In the genomic region with DNA sequence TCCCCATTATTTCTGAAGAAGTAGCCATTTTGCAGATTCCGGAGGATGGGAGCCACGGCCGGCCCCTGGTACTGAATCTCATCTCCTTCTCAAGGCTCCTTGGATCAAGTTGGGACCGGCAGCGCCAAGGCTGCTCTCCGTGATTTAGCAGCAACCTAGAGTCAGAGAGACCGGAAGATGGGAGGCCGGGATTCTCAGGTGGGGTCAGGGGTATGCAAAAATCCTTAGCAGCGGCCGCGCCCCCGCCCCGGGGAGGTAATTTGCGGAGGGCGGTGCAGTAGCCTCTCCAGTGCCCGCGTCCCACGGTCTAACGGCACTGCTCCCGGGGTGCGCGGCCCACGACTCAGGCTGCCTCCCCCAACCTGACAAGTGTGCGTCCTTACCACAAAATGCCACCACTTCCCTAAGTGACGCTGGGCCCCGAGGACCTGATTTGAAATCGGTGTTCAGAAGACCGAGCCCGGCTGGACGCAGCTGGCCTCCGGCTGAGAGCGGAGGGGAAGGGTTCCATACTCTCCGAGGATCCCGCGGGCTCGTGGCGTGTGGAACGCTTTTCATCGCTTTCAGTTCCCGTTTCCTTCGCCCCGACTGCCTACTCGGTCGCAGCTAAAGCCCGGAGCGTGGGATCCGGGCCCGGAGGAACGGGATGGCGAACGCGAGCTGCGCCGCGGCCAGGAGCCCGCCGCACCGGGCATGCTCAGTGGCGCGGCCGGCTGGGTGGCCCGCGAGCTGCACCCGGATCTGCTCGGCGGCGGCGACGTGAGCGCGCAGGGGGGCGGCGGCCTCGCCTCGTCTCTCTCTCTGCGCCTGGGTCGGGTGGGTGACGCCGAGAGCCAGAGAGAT, we compare ENCODE assay signal across 8 cellular contexts. TPM values are rescaled to one million over a fixed set of nuclear protein-coding genes. Genes with fewer than 3 reads are reported as not detected.
DNase-seq lines count a peak whose midpoint lies in the region; ATAC-seq and TF ChIP-seq lines count a peak whose summit lies in the region.

A gene with protein sequence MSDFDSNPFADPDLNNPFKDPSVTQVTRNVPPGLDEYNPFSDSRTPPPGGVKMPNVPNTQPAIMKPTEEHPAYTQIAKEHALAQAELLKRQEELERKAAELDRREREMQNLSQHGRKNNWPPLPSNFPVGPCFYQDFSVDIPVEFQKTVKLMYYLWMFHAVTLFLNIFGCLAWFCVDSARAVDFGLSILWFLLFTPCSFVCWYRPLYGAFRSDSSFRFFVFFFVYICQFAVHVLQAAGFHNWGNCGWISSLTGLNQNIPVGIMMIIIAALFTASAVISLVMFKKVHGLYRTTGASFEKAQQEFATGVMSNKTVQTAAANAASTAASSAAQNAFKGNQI (plus strand): TSS at position 787 of the 843 bp plus-strand sequence. CDS start 55 bp downstream, at position 842.

- H3K27me3 ChIP-seq in PC-9 (ENCODE audit: insufficient read depth, low read depth) (no peaks in the 10 kb centered on the region), muscle layer of duodenum (ENCODE audit: low read depth, low read length) (no peaks in the 10 kb centered on the region)

- CTCF ChIA-PET in PC-9 (lab: Charles Lee) = interaction anchor here (1.8 kb wide), 1 partner anchor 65 kb away, joined by 4 read pairs; the partner anchor contains the start of gene AP3B1

- H3K9me2 ChIP-seq in PC-9 (ENCODE audit: insufficient read depth) = no peaks in the 10 kb centered on the region

- H3K4me2 ChIP-seq in PC-9 = peak within 1 kb of the TSS; percentile 87

- H3K4me1 Mint-ChIP-seq in activated T-cell treated with anti-CD3 and anti-CD28 coated beads, Interleukin-2, amount 50 U/mL, for 24 hours (ENCODE audit: low read depth) = peaks cover 44% of the 10 kb centered on the region

- peak; percentile 21; the same call in 1 of the 2 replicates for TF ChIP-seq CTCF in PC-9 (conservative IDR thresholded peaks at IDR 0.05)

- ATAC-seq in GM21576 (IDR thresholded peaks at IDR 0.05; ENCODE audit: unreplicated experiment) (peak; percentile 76), esophagus mucosa (peak; percentile 99)

- no peak; the same call in 1 of the 2 replicates for TF ChIP-seq RAD21 in Ishikawa (IDR thresholded peaks at IDR 0.05; ENCODE audit: low read depth)

- peak within 1 kb of the TSS; percentile 99 for H3K27ac Mint-ChIP-seq in activated T-cell treated with anti-CD3 and anti-CD28 coated beads, Interleukin-2, amount 50 U/mL, for 24 hours

- peak within 1 kb of the TSS; percentile 95 for H3K4me3 Mint-ChIP-seq in activated T-cell treated with anti-CD3 and anti-CD28 coated beads, Interleukin-2, amount 50 U/mL, for 24 hours

- peaks cover 4% of the 10 kb centered on the region; the same call in 1 of the 2 replicates for H4K20me1 ChIP-seq in PC-9 (ENCODE audit: insufficient read depth)

- H3K9me3 ChIP-seq in PC-9 (ENCODE audit: insufficient read depth, low read depth) (no peaks in the 10 kb centered on the region), muscle layer of duodenum (ENCODE audit: control insufficient read depth in 1 of 2, low read length in 2 of 2) (no peaks in the 10 kb centered on the region)

- peaks cover 53% of the 10 kb centered on the region for H3K79me2 ChIP-seq in PC-9 (ENCODE audit: low read depth)

- TSS peak; percentile 56 for BruUV-seq in PC-9 (replicated peaks; lab: Mats Ljungman, UMichigan)

- intact Hi-C loops in PC-9 (cut with micrococcal nuclease; ENCODE audit: unreplicated experiment) = loop anchor here (1.0 kb wide), 1 partner anchor 66 kb away; the partner anchor contains the start of gene AP3B1

- POLR2A ChIA-PET in PC-9 (lab: Charles Lee; ENCODE audit: unreplicated experiment) = interaction anchor here (0.6 to 0.8 kb wide), 3 partner anchors 65 to 876 kb away, joined by 3 to 8 read pairs (median 5); partner anchors contain the start of genes AP3B1 and JMY

- TF ChIP-seq EP300 in Ishikawa (IDR thresholded peaks at IDR 0.05; ENCODE audit: borderline replicate concordance) = no peak

- peaks cover 12% of the 10 kb centered on the region for H3K4me1 ChIP-seq in PC-9 (replicated peaks; ENCODE audit: insufficient read depth)
- H3K4me1 ChIP-seq in muscle layer of duodenum (ENCODE audit: control insufficient read depth in 1 of 2, insufficient read depth in 2 of 2, low read length in 2 of 2) = peaks cover 6 to 20% of the 10 kb centered on the region in 2 donors

- H3K9me3 Mint-ChIP-seq in activated T-cell treated with anti-CD3 and anti-CD28 coated beads, Interleukin-2, amount 50 U/mL, for 24 hours = no peaks in the 10 kb centered on the region

- H3K36me3 ChIP-seq in PC-9 (ENCODE audit: low read depth) (no peaks in the 10 kb centered on the region), muscle layer of duodenum (ENCODE audit: control insufficient read depth in 1 of 2, insufficient read depth in 2 of 2, low read length in 2 of 2) (peaks cover 0 to 4% of the 10 kb centered on the region in 2 donors)

- peak; percentile 86 for DNase-seq in DMS53 treated with DMSO at 0.1 percent for 48 hours (lab: John Stamatoyannopoulos, UW; ENCODE audit: unreplicated experiment)
- DNase-seq in PC-9 = peak; percentile 81 to 95
- peak; percentile 97 for DNase-seq in activated T-cell treated with anti-CD3 and anti-CD28 coated beads, Interleukin-2, amount 50 U/mL, for 24 hours
- DNase-seq in stimulated activated CD8-positive, alpha-beta memory T cell treated with anti-CD3 and anti-CD28 coated beads, Interleukin-7, amount 100 ng/mL, for 4 hours (ENCODE audit: low read depth in 2 of 2) = peak; percentile 77 to 86

- H3K27ac ChIP-seq in PC-9 (peak within 1 kb of the TSS; percentile 87), muscle layer of duodenum (ENCODE audit: low read length) (peak within 1 kb of the TSS; percentile 89)

- peak within 1 kb of the TSS; percentile 86 for H3K4me3 ChIP-seq in PC-9
- peak within 1 kb of the TSS; percentile 73 to 99 for H3K4me3 ChIP-seq in muscle layer of duodenum (ENCODE audit: low read depth in 1 of 2, low read length in 2 of 2)

- peaks cover 42% of the 10 kb centered on the region for H3K36me3 Mint-ChIP-seq in activated T-cell treated with anti-CD3 and anti-CD28 coated beads, Interleukin-2, amount 50 U/mL, for 24 hours (ENCODE audit: low read depth)

- peaks cover 12% of the 10 kb centered on the region; the same call in 1 of the 2 replicates for H3F3A ChIP-seq in PC-9 (ENCODE audit: insufficient read depth, low read depth)

- H2AFZ ChIP-seq in PC-9 = peak within 1 kb of the TSS; percentile 98

- no peaks in the 10 kb centered on the region for H3K27me3 Mint-ChIP-seq in activated T-cell treated with anti-CD3 and anti-CD28 coated beads, Interleukin-2, amount 50 U/mL, for 24 hours

TF ChIP-seq in Ishikawa, 13 proteins besides CTCF, POLR2A, EP300 and RAD21:
- TF ChIP-seq CEBPB (IDR thresholded peaks at IDR 0.05) = no peak
- no peak; the same call in 1 of the 2 replicates for TF ChIP-seq ZBTB7A (IDR thresholded peaks at IDR 0.05; ENCODE audit: low read depth)
- peak; percentile 45; the same call in 1 of the 2 replicates for TF ChIP-seq FOXM1 (IDR thresholded peaks at IDR 0.05; ENCODE audit: borderline replicate concordance, low read depth)
- peak; percentile 30; the same call in 1 of the 2 replicates for TF ChIP-seq TEAD4 (IDR thresholded peaks at IDR 0.05)
- peak; percentile 13; the same call in 1 of the 2 replicates for TF ChIP-seq TCF12 (IDR thresholded peaks at IDR 0.05; ENCODE audit: low read depth)
- no peak for TF ChIP-seq NFIC (IDR thresholded peaks at IDR 0.05)
- no peak; the same call in 1 of the 2 replicates for TF ChIP-seq REST (IDR thresholded peaks at IDR 0.05; ENCODE audit: low read depth)
- peak; percentile 27; the same call in 1 of the 2 replicates for TF ChIP-seq EGR1 (IDR thresholded peaks at IDR 0.05)
- TF ChIP-seq, protein P1, sequence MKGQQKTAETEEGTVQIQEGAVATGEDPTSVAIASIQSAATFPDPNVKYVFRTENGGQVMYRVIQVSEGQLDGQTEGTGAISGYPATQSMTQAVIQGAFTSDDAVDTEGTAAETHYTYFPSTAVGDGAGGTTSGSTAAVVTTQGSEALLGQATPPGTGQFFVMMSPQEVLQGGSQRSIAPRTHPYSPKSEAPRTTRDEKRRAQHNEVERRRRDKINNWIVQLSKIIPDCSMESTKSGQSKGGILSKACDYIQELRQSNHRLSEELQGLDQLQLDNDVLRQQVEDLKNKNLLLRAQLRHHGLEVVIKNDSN (IDR thresholded peaks at IDR 0.05) = no peak
- TF ChIP-seq, protein P2, sequence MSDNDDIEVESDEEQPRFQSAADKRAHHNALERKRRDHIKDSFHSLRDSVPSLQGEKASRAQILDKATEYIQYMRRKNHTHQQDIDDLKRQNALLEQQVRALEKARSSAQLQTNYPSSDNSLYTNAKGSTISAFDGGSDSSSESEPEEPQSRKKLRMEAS (IDR thresholded peaks at IDR 0.05) = peak; percentile 77; the same call in 1 of the 2 replicates
- TF ChIP-seq CREB1 (IDR thresholded peaks at IDR 0.05; ENCODE audit: low read depth) = no peak
- TF ChIP-seq YY1 (IDR thresholded peaks at IDR 0.05; ENCODE audit: low read depth) = peak; percentile 74
- peak; percentile 60 for TF ChIP-seq TAF1 (IDR thresholded peaks at IDR 0.05; ENCODE audit: low read depth)

RNA-seq across cellular contexts. Expression of the gene that starts here (rescaled TPM):
- total RNA-seq in PC-9 (2021) (38.7 and 41.1 TPM in 2 replicates), esophagus mucosa (25.2 TPM)

Comparison
In these comparisons a context has a peak if more than half of its experiments do, and no peak if none do; other contexts are left out.
1. Peak in every context shown above with its lines: DNase-seq, ATAC-seq, H3K4me3 ChIP-seq and H3K27ac ChIP-seq.